ENCODE assay signal across 9 cellular contexts in genomic region chr22:34638128-34638527, GRCh38.
"Had no signal": no experiment of that assay in that cellular context is flagged by ENCODE, and none has a peak within 500 bp of the region (broad histone marks: within the 10 kb centered on the region; RNA-seq: fewer than 3 reads in every experiment).

No MANE protein-coding gene starts in this region.

- H3K27ac ChIP-seq: HL-60 had no signal

- H3K27ac Mint-ChIP-seq: HFFc6, IgD-negative memory B cell had no signal

- H3K4me3 Mint-ChIP-seq: HFFc6, IgD-negative memory B cell had no signal

- DNase-seq: GOT3, H7, HFFc6, KBM-7 had no signal

- H3K36me3 ChIP-seq: HAP-1 had no signal

- H3K9me3 ChIP-seq: HAP-1 had no signal

- H3K4me3 ChIP-seq: HAP-1 had no signal

- H3K4me1 ChIP-seq: HAP-1 had no signal

- H3K36me3 Mint-ChIP-seq: IgD-negative memory B cell had no signal

- H3K4me1 Mint-ChIP-seq: IgD-negative memory B cell had no signal

- ATAC-seq: HCT116, HepG2 had no signal
